ENCODE assay signal across 8 cellular contexts in the genomic region with DNA sequence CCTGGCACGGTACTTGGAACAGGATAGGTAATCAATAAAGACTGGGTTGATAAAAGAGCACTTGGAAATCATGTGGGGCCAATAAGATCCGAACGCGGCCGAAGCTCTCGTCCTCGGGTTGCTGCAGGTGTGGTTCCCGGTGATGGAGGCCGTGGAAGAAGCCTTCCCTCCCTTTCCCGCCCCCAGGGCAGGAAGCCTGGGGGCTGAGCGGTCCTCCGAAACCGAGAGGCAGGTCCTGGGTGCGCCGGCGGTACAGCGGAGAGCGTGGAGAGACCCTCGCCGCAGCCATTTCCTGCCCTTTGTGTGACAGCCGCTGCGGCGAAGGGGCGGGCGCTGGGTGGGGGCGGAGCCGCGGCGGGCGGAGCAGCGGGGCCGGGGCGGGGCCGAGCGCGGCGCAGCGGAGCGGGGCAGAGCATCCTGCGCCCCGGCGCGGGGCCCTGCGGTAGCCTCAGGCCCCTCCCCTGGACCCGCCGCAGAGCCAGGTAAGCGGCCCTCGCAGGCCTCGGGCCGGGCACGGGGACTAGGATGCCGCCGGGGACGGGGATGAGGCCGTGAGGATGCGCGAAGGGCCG.
DNase-seq lines count a peak whose midpoint lies in the region; ATAC-seq lines count a peak whose summit lies in the region.

A gene (plus strand): TSS at position 410 of the 572 bp plus-strand sequence. CDS start 19,239 bp downstream, outside the sequence.

- peak within 1 kb of the TSS; percentile 91 for H3K27ac Mint-ChIP-seq in central memory CD8-positive, alpha-beta T cell (ENCODE audit: low read depth)

- peaks cover 66% of the 10 kb centered on the region for H3K4me1 Mint-ChIP-seq in central memory CD8-positive, alpha-beta T cell

- H3K27me3 Mint-ChIP-seq in central memory CD8-positive, alpha-beta T cell = no peaks in the 10 kb centered on the region

- DNase-seq in NCI-H82 (lab: John Stamatoyannopoulos, UW) (peak; percentile 72), NCI-H82 treated with DMSO at 0.1 percent for 48 hours (lab: John Stamatoyannopoulos, UW; ENCODE audit: unreplicated experiment) (no peak), NCI-H2029 (lab: John Stamatoyannopoulos, UW) (peak; percentile 60), left kidney (ENCODE audit: low read depth, low spot score) (peak; percentile 89)
- peak; percentile 61 to 74 for DNase-seq in central memory CD8-positive, alpha-beta T cell (ENCODE audit: low spot score in 2 of 2)
- DNase-seq in stimulated activated CD4-positive, alpha-beta T cell treated with anti-CD3 and anti-CD28 coated beads, Interleukin-2, amount 100 ng/mL, for 24 hours = peak; percentile 80 to 86

- no peaks in the 10 kb centered on the region for H3K9me3 Mint-ChIP-seq in central memory CD8-positive, alpha-beta T cell

- peaks cover 16% of the 10 kb centered on the region for H3K36me3 Mint-ChIP-seq in central memory CD8-positive, alpha-beta T cell (ENCODE audit: insufficient read depth)

- peak; percentile 75 for ATAC-seq in HG02884 (IDR thresholded peaks at IDR 0.05; ENCODE audit: unreplicated experiment)
- peak; percentile 88 to 89 for ATAC-seq in activated CD4-positive, CD25-positive, alpha-beta regulatory T cell treated with anti-CD3 and anti-CD28 coated beads, Interleukin-2, amount 50 U/mL, for 24 hours
- peak; percentile 90 for ATAC-seq in central memory CD8-positive, alpha-beta T cell (replicated peaks; ENCODE audit: extremely low read depth, poor library complexity, severe bottlenecking)

- peak within 1 kb of the TSS; percentile 94 for H3K4me3 Mint-ChIP-seq in central memory CD8-positive, alpha-beta T cell
